22 cellular contexts compared by ENCODE assay signal in the genomic region with DNA sequence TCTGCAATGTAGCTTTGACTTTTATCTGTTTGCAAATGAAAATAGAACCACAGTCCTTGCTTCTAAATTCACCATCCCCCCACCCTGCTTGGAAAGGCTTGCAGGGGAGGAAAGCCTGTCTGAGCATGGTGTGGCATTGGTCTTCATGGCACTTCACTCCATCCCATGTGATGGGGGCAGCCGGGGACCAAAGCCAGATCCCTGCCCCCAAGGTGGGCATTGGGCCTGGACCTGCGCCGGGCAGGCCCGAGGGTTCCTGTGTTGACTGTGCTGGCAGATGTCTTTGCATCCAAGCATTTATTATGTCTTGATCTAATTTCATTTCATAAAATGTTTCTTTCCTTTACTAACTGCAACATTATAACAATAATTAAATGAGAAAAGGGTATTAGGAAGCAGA.
"Had no signal": no experiment of that assay in that cellular context is flagged by ENCODE, and none has a peak within 500 bp of the region (broad histone marks: within the 10 kb centered on the region; RNA-seq: fewer than 3 reads in every experiment).

No MANE protein-coding gene starts in this region.

- H3K4me3 ChIP-seq: esophagus squamous epithelium, lung, pancreas, right lobe of liver, thoracic aorta, tibial nerve, upper lobe of left lung, uterus had no signal

- ATAC-seq: effector memory CD8-positive, alpha-beta T cell; left lobe of liver; natural killer cell; pancreas; stimulated activated naive B cell treated with anti-CD40 and anti-IgM and Interleukin-4, amounts not matched to agents 10 μg/mL and 1 μg/mL and 100 μg/mL, for 72 hours had no signal

- H3K36me3 Mint-ChIP-seq: memory B cell; natural killer cell; stimulated activated naive B cell treated with anti-CD40 and anti-IgM and Interleukin-4, amounts not matched to agents 10 μg/mL and 1 μg/mL and 100 μg/mL, for 72 hours had no signal

- H3K4me3 Mint-ChIP-seq: dendritic cell treated with granulocyte-macrophage colony-stimulating factor and Interleukin-4, amounts not matched to agents 40 ng/mL and 50 ng/mL, for 4 days; effector memory CD8-positive, alpha-beta T cell; memory B cell; natural killer cell; stimulated activated naive B cell treated with anti-CD40 and anti-IgM and Interleukin-4, amounts not matched to agents 10 μg/mL and 1 μg/mL and 100 μg/mL, for 72 hours; stimulated activated naive CD8-positive, alpha-beta T cell treated with anti-CD3 and anti-CD28 coated beads, Interleukin-15, Interleukin-2, amounts not matched to agents 100 ng/mL and 50 ng/mL, for 24 hours had no signal

- H3K36me3 ChIP-seq: esophagus squamous epithelium, pancreas, right lobe of liver, thoracic aorta, tibial nerve, upper lobe of left lung, uterus had no signal

- H3K4me1 ChIP-seq: esophagus squamous epithelium, pancreas, right lobe of liver, tibial nerve, upper lobe of left lung, uterus had no signal

- H3K4me1 Mint-ChIP-seq: memory B cell, natural killer cell had no signal

- H3K27me3 Mint-ChIP-seq: dendritic cell treated with granulocyte-macrophage colony-stimulating factor and Interleukin-4, amounts not matched to agents 40 ng/mL and 50 ng/mL, for 4 days; memory B cell had no signal

- H3K9me3 Mint-ChIP-seq: dendritic cell treated with granulocyte-macrophage colony-stimulating factor and Interleukin-4, amounts not matched to agents 40 ng/mL and 50 ng/mL, for 4 days; effector memory CD8-positive, alpha-beta T cell; memory B cell; natural killer cell; stimulated activated naive CD8-positive, alpha-beta T cell treated with anti-CD3 and anti-CD28 coated beads, Interleukin-15, Interleukin-2, amounts not matched to agents 100 ng/mL and 50 ng/mL, for 24 hours had no signal

- H3K9me3 ChIP-seq: esophagus squamous epithelium, pancreas, right lobe of liver, thoracic aorta, upper lobe of left lung, uterus had no signal

- DNase-seq: effector memory CD8-positive, alpha-beta T cell; erythroblast; esophagus squamous epithelium; foreskin melanocyte; kidney; natural killer cell; occipital lobe; pancreas; right lobe of liver; small intestine; stimulated activated CD4-positive, alpha-beta T cell treated with anti-CD3 and anti-CD28 coated beads, Interleukin-15, amount 100 ng/mL, for 24 hours; stimulated activated CD4-positive, alpha-beta T cell treated with anti-CD3 and anti-CD28 coated beads, Interleukin-2, amount 100 ng/mL, for 48 hours; stimulated activated naive B cell treated with anti-CD40 and anti-IgM and Interleukin-4, amounts not matched to agents 10 μg/mL and 1 μg/mL and 100 μg/mL, for 72 hours; uterus had no signal

- H3K27me3 ChIP-seq: esophagus squamous epithelium, pancreas, right lobe of liver, tibial nerve, upper lobe of left lung, uterus had no signal

- H3K27ac ChIP-seq: esophagus squamous epithelium, pancreas, right lobe of liver, thoracic aorta, tibial nerve, upper lobe of left lung, uterus had no signal

- H3K27ac Mint-ChIP-seq: dendritic cell treated with granulocyte-macrophage colony-stimulating factor and Interleukin-4, amounts not matched to agents 40 ng/mL and 50 ng/mL, for 4 days; effector memory CD8-positive, alpha-beta T cell; memory B cell; natural killer cell; stimulated activated naive B cell treated with anti-CD40 and anti-IgM and Interleukin-4, amounts not matched to agents 10 μg/mL and 1 μg/mL and 100 μg/mL, for 72 hours; stimulated activated naive CD8-positive, alpha-beta T cell treated with anti-CD3 and anti-CD28 coated beads, Interleukin-15, Interleukin-2, amounts not matched to agents 100 ng/mL and 50 ng/mL, for 24 hours had no signal
